ENCODE assay signal across 15 cellular contexts in the genomic region with DNA sequence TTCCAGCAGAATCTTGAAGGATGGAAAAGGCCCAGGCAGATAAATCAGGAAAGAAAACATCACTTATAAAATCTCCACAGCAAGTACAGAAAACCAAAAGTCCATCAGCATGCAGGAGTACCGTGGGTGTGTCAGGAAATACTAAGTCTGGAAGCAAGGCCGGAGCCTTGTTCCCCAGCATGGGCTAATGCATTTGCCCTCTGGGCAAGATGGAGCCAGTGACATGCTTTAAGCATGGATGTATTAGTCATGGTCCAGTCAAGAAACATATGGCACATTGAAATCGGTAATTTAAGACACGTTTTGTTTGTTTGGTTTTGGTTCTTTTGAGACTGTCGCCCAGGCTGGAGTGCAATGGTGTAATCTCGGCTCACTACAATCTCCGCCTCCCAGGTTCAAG.
"Had no signal": no experiment of that assay in that cellular context is flagged by ENCODE, and none has a peak within 500 bp of the region (broad histone marks: within the 10 kb centered on the region; RNA-seq: fewer than 3 reads in every experiment).

No MANE protein-coding gene starts in this region.

- H3K9me3 Mint-ChIP-seq: endodermal cell had no signal

- ATAC-seq: left colon; mucosa of descending colon; natural killer cell treated with Interleukin-12 subunit alpha and Interleukin-12 subunit beta and Interleukin-15 and Interleukin-18, amount 100 ng/mL, for 72 hours had no signal

- H3K27ac Mint-ChIP-seq: brain, endodermal cell had no signal

- H3K27ac ChIP-seq: thyroid gland, uterus had no signal

- H3K9me3 ChIP-seq: mucosa of descending colon, thyroid gland, uterus had no signal

- H3K4me3 Mint-ChIP-seq: brain; endodermal cell; immature natural killer cell; natural killer cell treated with Interleukin-12 subunit alpha and Interleukin-12 subunit beta and Interleukin-15 and Interleukin-18, amount 100 ng/mL, for 72 hours had no signal

- H3K4me1 ChIP-seq: thyroid gland, uterus had no signal

- H3K36me3 Mint-ChIP-seq: brain had no signal

- H3K36me3 ChIP-seq: thyroid gland, uterus had no signal

- H3K4me3 ChIP-seq: lung, mucosa of descending colon, thyroid gland, uterus had no signal

- DNase-seq: activated CD4-positive, alpha-beta T cell treated with anti-CD3 and anti-CD28 coated beads, Interleukin-2, amount 50 U/mL, for 4 hours; activated CD4-positive, CD25-positive, alpha-beta regulatory T cell; activated CD8-positive, alpha-beta memory T cell treated with anti-CD3 and anti-CD28 coated beads, Interleukin-2, amount 50 U/mL, for 48 hours; activated naive CD4-positive, alpha-beta T cell treated with anti-CD3 and anti-CD28 coated beads, Interleukin-2, amount 50 U/mL, for 16 hours; amygdala; endodermal cell; immature natural killer cell; left colon; mucosa of descending colon; stimulated activated CD4-positive, alpha-beta T cell treated with anti-CD3 and anti-CD28 coated beads, Interleukin-12 subunit alpha, Interleukin-12 subunit beta, amount 100 ng/mL, for 4 hours; thyroid gland; uterus had no signal

- H3K27me3 ChIP-seq: thyroid gland, uterus had no signal
